8 cellular contexts compared by ENCODE assay signal in the genomic region with DNA sequence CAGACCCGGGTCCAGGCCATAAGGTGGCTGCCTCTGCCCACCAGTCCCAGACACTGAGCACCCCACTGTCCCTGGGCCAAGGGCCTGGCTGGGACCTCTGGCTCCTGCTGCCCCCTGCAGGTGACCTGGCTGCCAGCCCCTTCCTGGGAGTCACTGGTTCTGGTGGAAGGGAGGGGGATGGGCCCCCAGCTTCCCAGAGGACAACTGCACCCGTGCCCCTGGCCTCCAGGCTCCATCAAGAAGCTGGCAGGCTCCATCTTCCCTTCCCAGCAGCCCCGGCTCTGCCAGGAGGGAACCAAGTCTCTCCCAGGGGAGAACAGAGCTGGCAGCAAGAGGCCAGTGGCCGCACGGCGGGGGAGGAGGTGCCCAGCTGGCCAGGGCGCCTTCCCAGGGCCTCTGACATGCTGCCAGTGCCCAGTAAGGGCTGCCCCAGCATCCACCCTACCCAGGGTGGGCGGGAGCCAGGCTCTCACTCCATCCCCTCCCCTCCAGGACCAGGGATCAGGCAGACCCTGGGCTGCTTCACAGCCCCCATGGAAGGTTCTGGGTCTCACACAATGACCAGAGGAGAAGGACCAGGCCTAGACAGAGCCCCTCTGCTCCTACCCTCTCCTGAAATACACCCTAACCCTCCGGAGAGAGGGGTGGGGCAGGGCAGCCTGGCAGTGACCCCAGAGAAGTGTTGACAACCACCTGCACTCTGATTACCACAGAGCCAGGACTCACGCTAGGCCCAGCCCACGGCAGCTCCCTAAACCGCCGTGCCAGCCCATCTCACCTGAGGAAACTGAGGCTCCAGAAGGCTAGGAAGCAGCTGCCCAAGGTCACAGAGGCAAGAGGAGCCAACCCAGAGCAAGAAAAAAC. TPM values are rescaled to one million over a fixed set of nuclear protein-coding genes. Genes with fewer than 3 reads are reported as not detected.
DNase-seq lines count a peak whose midpoint lies in the region; ATAC-seq and TF ChIP-seq lines count a peak whose summit lies in the region.

No MANE protein-coding gene starts in this region.

- H3K27me3 Mint-ChIP-seq in activated naive CD4-positive, alpha-beta T cell treated with anti-CD3 and anti-CD28 coated beads for 36 hours (ENCODE audit: low read depth): no peaks in the 10 kb centered on the region

- H3K27ac Mint-ChIP-seq in activated naive CD4-positive, alpha-beta T cell treated with anti-CD3 and anti-CD28 coated beads for 36 hours: no peak overlapping the region

- TF ChIP-seq POLR2A in suprapubic skin (IDR thresholded peaks at IDR 0.05): no peak

- peaks cover 70% of the 10 kb centered on the region for H3K4me1 ChIP-seq in suprapubic skin

- H3K36me3 ChIP-seq in suprapubic skin: peaks cover 15% of the 10 kb centered on the region

- no peak for TF ChIP-seq EP300 in suprapubic skin (IDR thresholded peaks at IDR 0.05)

- H3K9me3 Mint-ChIP-seq in activated naive CD4-positive, alpha-beta T cell treated with anti-CD3 and anti-CD28 coated beads for 36 hours: no peaks in the 10 kb centered on the region

- peak in 1 of 2 donors; percentile 39 for TF ChIP-seq CTCF in suprapubic skin (IDR thresholded peaks at IDR 0.05)

- no peak overlapping the region for H3K4me3 Mint-ChIP-seq in activated naive CD4-positive, alpha-beta T cell treated with anti-CD3 and anti-CD28 coated beads for 36 hours

- H3K27ac ChIP-seq in suprapubic skin: peak overlapping the region; percentile 89

- no peak for ATAC-seq in GM21515 (IDR thresholded peaks at IDR 0.05; ENCODE audit: unreplicated experiment)

- H3K4me1 Mint-ChIP-seq in activated naive CD4-positive, alpha-beta T cell treated with anti-CD3 and anti-CD28 coated beads for 36 hours (ENCODE audit: low read depth): peaks cover 36% of the 10 kb centered on the region

- intact Hi-C loops in activated naive CD4-positive, alpha-beta T cell treated with anti-CD3 and anti-CD28 coated beads for 36 hours (cut with micrococcal nuclease): no loop called here

- H3K9me3 ChIP-seq in suprapubic skin: no peaks in the 10 kb centered on the region

- H3K27me3 ChIP-seq in suprapubic skin: no peaks in the 10 kb centered on the region

- 66% methylated on average over 10 of the region's 13 CpGs for WGBS in suprapubic skin

- peak overlapping the region; percentile 72 for H3K4me3 ChIP-seq in suprapubic skin

- CTCF ChIA-PET in activated naive CD4-positive, alpha-beta T cell treated with anti-CD3 and anti-CD28 coated beads for 36 hours (lab: Charles Lee): no interaction called here

- H3K36me3 Mint-ChIP-seq in activated naive CD4-positive, alpha-beta T cell treated with anti-CD3 and anti-CD28 coated beads for 36 hours (ENCODE audit: low read depth): peaks cover 11% of the 10 kb centered on the region

- peak; percentile 34 for DNase-seq in activated naive CD4-positive, alpha-beta T cell treated with anti-CD3 and anti-CD28 coated beads for 36 hours
- no peak for DNase-seq in activated naive CD4-positive, alpha-beta T cell (lab: John Stamatoyannopoulos, UW)
- peak; percentile 43 for DNase-seq in astrocyte of the hippocampus (ENCODE audit: low read depth, low spot score)
- peak; percentile 80 for DNase-seq in iPS-NIHi7 (ENCODE audit: extremely low spot score)
- no peak for DNase-seq in suprapubic skin (ENCODE audit: low spot score in 2 of 2)
- DNase-seq in activated CD4-positive, CD25-positive, alpha-beta regulatory T cell (lab: John Stamatoyannopoulos, UW): no peak
- no peak for DNase-seq in NCI-H1436 treated with DMSO at 0.1 percent for 48 hours (lab: John Stamatoyannopoulos, UW)

RNA-seq across cellular contexts. Expression of gene CLUH, which starts 3.6 kb away (rescaled TPM):
- 10 to 100 TPM; 72.7 to 81.4 TPM for total RNA-seq in activated naive CD4-positive, alpha-beta T cell treated with anti-CD3 and anti-CD28 coated beads for 36 hours
- 100 to 1,000 TPM; 120 to 291 (median 151) TPM for total RNA-seq in suprapubic skin

RNA-seq across cellular contexts. Expression of gene CCDC92B, which starts 41.5 kb away (rescaled TPM):
- total RNA-seq in activated naive CD4-positive, alpha-beta T cell treated with anti-CD3 and anti-CD28 coated beads for 36 hours: under 1 TPM; 0.07 to 0.12 TPM
- total RNA-seq in suprapubic skin: 1 to 10 TPM in 2 of 4 donors, under 1 TPM in 2; 0.42 to 1.6 (median 0.84) TPM

Comparison
In these comparisons a context has a peak if more than half of its experiments do, and no peak if none do; other contexts are left out.
1. DNase-seq: peak in activated naive CD4-positive, alpha-beta T cell treated with anti-CD3 and anti-CD28 coated beads for 36 hours (single experiment), astrocyte of the hippocampus (single experiment) and iPS-NIHi7 (single experiment); none in activated naive CD4-positive, alpha-beta T cell (0 of 4), suprapubic skin (0 of 2), activated CD4-positive, CD25-positive, alpha-beta regulatory T cell (0 of 4) and NCI-H1436 treated with DMSO at 0.1 percent for 48 hours (single experiment).